In genomic region chr2:27790796-27791195, GRCh38 we compare ENCODE assay signal across 25 cellular contexts. TPM values are rescaled to one million over a fixed set of nuclear protein-coding genes. Genes with fewer than 3 reads are reported as not detected.
A peak's percentile ranks its signal among the peaks of the same experiment; 100 is the strongest.
DNase-seq lines count a peak whose midpoint lies in the region; ATAC-seq, FAIRE-seq and TF ChIP-seq lines count a peak whose summit lies in the region.
"Had no signal": no experiment of that assay in that cellular context is flagged by ENCODE, and none has a peak within 500 bp of the region (broad histone marks: within the 10 kb centered on the region; RNA-seq: fewer than 3 reads in every experiment).

No MANE protein-coding gene starts in this region.

- H3K27ac ChIP-seq in SJSA1 = peak overlapping the region; percentile 27
- H3K27ac ChIP-seq in hepatocyte = peak overlapping the region; percentile 32
- H3K27ac ChIP-seq in stomach = no peak overlapping the region
- H3K27ac ChIP-seq: A549, BLaER1 had no signal

- H3K79me2 ChIP-seq in hepatocyte = no peaks in the 10 kb centered on the region

- TF ChIP-seq CTCF in hepatocyte (IDR thresholded peaks at IDR 0.05; ENCODE audit: poor library complexity) (no peak), stomach (IDR thresholded peaks at IDR 0.05) (no peak)

- no peaks in the 10 kb centered on the region for H3K9me2 ChIP-seq in hepatocyte (replicated peaks; ENCODE audit: insufficient read depth)

- H3K4me3 ChIP-seq in SJSA1 = no peak overlapping the region
- no peak overlapping the region for H3K4me3 ChIP-seq in hepatocyte
- no peak overlapping the region for H3K4me3 ChIP-seq in stomach
- H3K4me3 ChIP-seq: A549, BLaER1, GM12878 had no signal

- no peaks in the 10 kb centered on the region for H4K20me1 ChIP-seq in hepatocyte (ENCODE audit: insufficient read depth, poor library complexity, severe bottlenecking)
- H4K20me1 ChIP-seq: BLaER1 had no signal

- no peaks in the 10 kb centered on the region for H3K9me3 ChIP-seq in SJSA1 (replicated peaks)
- no peaks in the 10 kb centered on the region for H3K9me3 ChIP-seq in hepatocyte (ENCODE audit: low read depth)
- H3K9me3 ChIP-seq in stomach = no peaks in the 10 kb centered on the region
- H3K9me3 ChIP-seq: A549, BE2C, BLaER1 had no signal

- H3K27me3 ChIP-seq in SJSA1 (replicated peaks) (no peaks in the 10 kb centered on the region), hepatocyte (no peaks in the 10 kb centered on the region), stomach (no peaks in the 10 kb centered on the region)
- H3K27me3 ChIP-seq: BE2C, BLaER1 had no signal

- peak; percentile 55 for FAIRE-seq in urothelium cell line (lab: Jason Lieb, UNC)
- FAIRE-seq: A549, GM12878, GM12892, GM18507 had no signal

- TF ChIP-seq EP300 in stomach (IDR thresholded peaks at IDR 0.05) = no peak

- 75% methylated on average over 1 of the region's 1 CpG for WGBS in hepatocyte (ENCODE audit: low lambda C conversion rate, missing lambda C conversion rate)
- WGBS in stomach, 5 donors = 87 to 100% (median 92%) methylated on average over 1 of the region's 1 CpG

- DNase-seq in SJSA1 (ENCODE audit: low read depth in 1 of 2, low spot score in 2 of 2) = peak in 1 of 2 experiments; percentile 55
- DNase-seq in hepatocyte (ENCODE audit: low spot score) = no peak
- no peak for DNase-seq in urothelium cell line (ENCODE audit: low spot score)
- no peak for DNase-seq in left cardiac atrium
- no peak for DNase-seq in stomach
- DNase-seq in NCI-H526 (lab: John Stamatoyannopoulos, UW) = no peak
- DNase-seq: AML-193; BE2C; C1 segment of cervical spinal cord; CD4-positive, alpha-beta memory T cell; CD4-positive, CD25-positive, alpha-beta regulatory T cell; CD8-positive, alpha-beta memory T cell; COR-L47; DMS 273 treated with DMSO at 0.1 percent for 48 hours; DMS153; DMS53; DMS79; DND-41; EL; GDM1 had no signal

- TF ChIP-seq POLR2A in stomach (IDR thresholded peaks at IDR 0.05) = no peak

- no peak for ATAC-seq in left cardiac atrium
- ATAC-seq: A549, GM12878 had no signal

- H3K4me2 ChIP-seq in hepatocyte = no peak overlapping the region
- H3K4me2 ChIP-seq: A549, BLaER1 had no signal

- H3K36me3 ChIP-seq in SJSA1 = no peaks in the 10 kb centered on the region
- H3K36me3 ChIP-seq in hepatocyte (replicated peaks; ENCODE audit: insufficient read depth, low read depth) = no peaks in the 10 kb centered on the region
- H3K36me3 ChIP-seq in stomach = no peaks in the 10 kb centered on the region
- H3K36me3 ChIP-seq: BE2C, BLaER1 had no signal

- peaks cover 48% of the 10 kb centered on the region for H3K4me1 ChIP-seq in SJSA1 (replicated peaks)
- H3K4me1 ChIP-seq in hepatocyte (ENCODE audit: insufficient read depth) = no peaks in the 10 kb centered on the region
- peaks cover 0 to 8% (median 4%) of the 10 kb centered on the region in 4 donors for H3K4me1 ChIP-seq in stomach
- H3K4me1 ChIP-seq: BLaER1 had no signal

- no peak overlapping the region for H2AFZ ChIP-seq in hepatocyte

- intact Hi-C loops in left cardiac atrium (cut with DNase I) = no loop called here
- intact Hi-C loops in stomach (cut with DNase I; ENCODE audit: low total_unique reads) = no loop called here

RNA-seq across cellular contexts. Expression of gene MRPL33, which starts 19.3 kb away (rescaled TPM):
- total RNA-seq in SJSA1 (2014; rRNA removed; shearing (Covaris generic)) = 184 and 254 TPM in 2 replicates
- total RNA-seq in hepatocyte (148 and 206 TPM in 2 replicates), left cardiac atrium (100 to 1,000 TPM; 198 to 226 TPM), stomach (100 to 1,000 TPM in 2 of 5 donors, 10 to 100 TPM in 2, 1 to 10 TPM in 1; 8.2 to 226 (median 25.5) TPM)
- polyA plus RNA-seq in hepatocyte (311 and 315 TPM in 2 replicates), stomach (100 to 1,000 TPM; 149 to 268 (median 193) TPM)

Comparison
In these comparisons a context has a peak if more than half of its experiments do, and no peak if none do; other contexts are left out.
1. H3K27ac ChIP-seq: peak in SJSA1 (single experiment) and hepatocyte (single experiment); none in stomach (0 of 5).